8 cellular contexts compared by ENCODE assay signal in genomic region chr6:26594730-26595632, GRCh38. TPM values are rescaled to one million over a fixed set of nuclear protein-coding genes. Genes with fewer than 3 reads are reported as not detected.
DNase-seq lines count a peak whose midpoint lies in the region; ATAC-seq and TF ChIP-seq lines count a peak whose summit lies in the region.

No MANE protein-coding gene starts in this region.

- peaks cover 9 to 32% (median 12%) of the 10 kb centered on the region in 3 donors for H3K4me1 ChIP-seq in esophagus squamous epithelium

- no peak for ATAC-seq in GM19397 (IDR thresholded peaks at IDR 0.05; ENCODE audit: unreplicated experiment)
- ATAC-seq in HG02798 (IDR thresholded peaks at IDR 0.05; ENCODE audit: poor library complexity, unreplicated experiment): no peak

- peak overlapping the region; percentile 84 for H3K4me3 ChIP-seq in SU-DHL-6 (ENCODE audit: insufficient read depth, low read length, poor library complexity, severe bottlenecking)
- peak overlapping the region in 3 of 4 donors; percentile 78 to 97 (median 90) for H3K4me3 ChIP-seq in esophagus squamous epithelium

- peaks cover 20% of the 10 kb centered on the region for H3K79me2 ChIP-seq in SU-DHL-6 (ENCODE audit: insufficient read depth, low read length)

- H3K9me3 ChIP-seq in SU-DHL-6 (ENCODE audit: insufficient read depth, low read length) (no peaks in the 10 kb centered on the region), esophagus squamous epithelium (no peaks in the 10 kb centered on the region)

- peak overlapping the region; percentile 92 for H2AFZ ChIP-seq in SU-DHL-6 (ENCODE audit: low read depth, low read length, severe bottlenecking)

- no peaks in the 10 kb centered on the region for H3K27me3 ChIP-seq in SU-DHL-6 (ENCODE audit: low read length)
- peaks cover 0 to 50% (median 5%) of the 10 kb centered on the region in 4 donors for H3K27me3 ChIP-seq in esophagus squamous epithelium

- H3K4me2 ChIP-seq in SU-DHL-6 (ENCODE audit: low read depth, low read length, poor library complexity, severe bottlenecking): peak overlapping the region; percentile 91

- H3K36me3 ChIP-seq in SU-DHL-6 (ENCODE audit: low read length): peaks cover 13% of the 10 kb centered on the region; the same call in 1 of the 2 replicates
- H3K36me3 ChIP-seq in esophagus squamous epithelium: peaks cover 0 to 20% (median 10%) of the 10 kb centered on the region in 3 donors

- peaks cover 16% of the 10 kb centered on the region; the same call in 1 of the 2 replicates for H3F3A ChIP-seq in SU-DHL-6 (ENCODE audit: insufficient read depth)

- H3K9ac ChIP-seq in SU-DHL-6 (ENCODE audit: low read length): peak overlapping the region; percentile 79

- WGBS in esophagus squamous epithelium, 2 donors: 24 to 30% methylated on average over 23 of the region's 23 CpGs

- H3K9me2 ChIP-seq in SU-DHL-6 (replicated peaks; ENCODE audit: insufficient read depth, low read length): no peaks in the 10 kb centered on the region

- H3K27ac ChIP-seq in C4-2B (peak overlapping the region; percentile 50), SU-DHL-6 (ENCODE audit: low read depth, low read length) (no peak overlapping the region), esophagus squamous epithelium (peak overlapping the region in 3 of 4 donors; percentile 85 to 93 (median 92))

- TF ChIP-seq CTCF in C4-2B (conservative IDR thresholded peaks at IDR 0.05) (no peak), SU-DHL-6 (IDR thresholded peaks at IDR 0.05; ENCODE audit: insufficient read depth, low read length, poor library complexity, severe bottlenecking) (no peak), esophagus squamous epithelium (IDR thresholded peaks at IDR 0.05) (no peak)

- DNase-seq in HUDEP-2 (lab: John Stamatoyannopoulos, UW; ENCODE audit: unreplicated experiment in 76 of 76) (peak in 71 of 76 experiments; percentile 27 to 96 (median 72)), esophagus squamous epithelium (lab: John Stamatoyannopoulos, UW) (no peak), putamen (ENCODE audit: low spot score) (peak; percentile 28), cortex of kidney (lab: John Stamatoyannopoulos, UW) (no peak)

- H4K20me1 ChIP-seq in SU-DHL-6 (ENCODE audit: low read depth, low read length): no peaks in the 10 kb centered on the region

- TF ChIP-seq POLR2A in esophagus squamous epithelium (IDR thresholded peaks at IDR 0.05): no peak

- intact Hi-C loops in esophagus squamous epithelium (cut with DNase I): no loop called here

RNA-seq across cellular contexts. Expression of gene ABT1, which starts 1.8 kb away (rescaled TPM):
- 10 to 100 TPM; 16.0 to 23.5 (median 17.1) TPM for total RNA-seq in esophagus squamous epithelium

RNA-seq across cellular contexts. Expression of gene HMGN4, which starts 56.8 kb away (rescaled TPM):
- total RNA-seq in esophagus squamous epithelium: 10 to 100 TPM; 18.1 to 53.2 (median 36.7) TPM

Comparison
In these comparisons a context has a peak if more than half of its experiments do, and no peak if none do; other contexts are left out.
1. DNase-seq: peak in HUDEP-2 (71 of 76) and putamen (single experiment); none in esophagus squamous epithelium (single experiment) and cortex of kidney (single experiment).